ENCODE assay signal across 8 cellular contexts in genomic region chr20:23033918-23034317, GRCh38. TPM values are rescaled to one million over a fixed set of nuclear protein-coding genes. Genes with fewer than 3 reads are reported as not detected.
"Had no signal": no experiment of that assay in that cellular context is flagged by ENCODE, and none has a peak within 500 bp of the region (broad histone marks: within the 10 kb centered on the region; RNA-seq: fewer than 3 reads in every experiment).

No MANE protein-coding gene starts in this region.

- ATAC-seq: HepG2 had no signal

- H3K27ac ChIP-seq: HL-60 had no signal

- DNase-seq: H9, HCEC 1CT had no signal

- H3K4me3 ChIP-seq: GM23338 had no signal

RNA-seq across cellular contexts. Expression of gene SSTR4, which starts 1.2 kb away (rescaled TPM):
- total RNA-seq: GM23338, H1, H9, HepG2, HT1080 had no signal
- polyA plus RNA-seq: GM23338, HepG2, IgD-negative memory B cell had no signal

RNA-seq across cellular contexts. Expression of gene THBD, which starts 15.6 kb away (rescaled TPM):
- total RNA-seq: HepG2, HT1080 had no signal
- polyA plus RNA-seq: IgD-negative memory B cell had no signal

RNA-seq across cellular contexts. Expression of gene CD93, which starts 52.2 kb away (rescaled TPM):
- total RNA-seq: GM23338, H9, HepG2 had no signal
- polyA plus RNA-seq: HepG2, IgD-negative memory B cell had no signal
